ENCODE assay signal across 3 cellular contexts in the genomic region with DNA sequence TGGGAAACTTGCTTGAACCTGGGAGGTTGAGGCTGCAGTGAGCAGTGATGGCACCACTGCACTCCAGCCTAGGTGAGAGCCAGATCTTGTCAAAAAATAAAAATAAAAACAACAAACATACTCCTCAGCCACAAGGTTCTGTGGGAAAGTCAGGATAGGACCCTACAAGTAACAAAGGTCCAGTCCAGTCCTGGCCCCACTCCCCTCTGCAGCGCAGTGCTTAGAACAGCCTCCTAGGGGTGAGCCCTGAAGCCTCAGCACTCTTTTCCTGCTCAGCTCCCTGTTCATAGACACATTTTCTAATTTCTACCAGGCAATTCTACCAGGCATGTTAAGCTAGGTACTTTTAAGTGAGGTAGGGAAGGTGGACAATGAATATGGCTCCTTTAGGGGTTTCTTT.
TF ChIP-seq lines count a peak whose summit lies in the region.

No MANE protein-coding gene starts in this region.

TF ChIP-seq in SK-N-SH treated with all-trans-retinoic acid at 6 μM for 48 hours, 23 proteins besides CTCF, POLR2A, EP300 and RAD21 (continues in another document):
- TF ChIP-seq GLIS3 (CRISPR knock-in tag; IDR thresholded peaks at IDR 0.05) (no peak), SNAI2 (CRISPR knock-in tag; IDR thresholded peaks at IDR 0.05) (no peak), BACH2 (CRISPR knock-in tag; IDR thresholded peaks at IDR 0.05; ENCODE audit: borderline replicate concordance) (no peak), ZNF8 (CRISPR knock-in tag; IDR thresholded peaks at IDR 0.05) (no peak), ZNF565 (CRISPR knock-in tag; conservative IDR thresholded peaks at IDR 0.05; ENCODE audit: low read depth) (no peak), CSDC2 (CRISPR knock-in tag; IDR thresholded peaks at IDR 0.05) (no peak), ZC3H10 (CRISPR knock-in tag; IDR thresholded peaks at IDR 0.05) (no peak), TOX (CRISPR knock-in tag; IDR thresholded peaks at IDR 0.05; ENCODE audit: borderline replicate concordance) (no peak), CSRNP3 (CRISPR knock-in tag; IDR thresholded peaks at IDR 0.05) (no peak), ZNF70 (CRISPR knock-in tag; IDR thresholded peaks at IDR 0.05) (no peak)
- TF ChIP-seq, protein P1, sequence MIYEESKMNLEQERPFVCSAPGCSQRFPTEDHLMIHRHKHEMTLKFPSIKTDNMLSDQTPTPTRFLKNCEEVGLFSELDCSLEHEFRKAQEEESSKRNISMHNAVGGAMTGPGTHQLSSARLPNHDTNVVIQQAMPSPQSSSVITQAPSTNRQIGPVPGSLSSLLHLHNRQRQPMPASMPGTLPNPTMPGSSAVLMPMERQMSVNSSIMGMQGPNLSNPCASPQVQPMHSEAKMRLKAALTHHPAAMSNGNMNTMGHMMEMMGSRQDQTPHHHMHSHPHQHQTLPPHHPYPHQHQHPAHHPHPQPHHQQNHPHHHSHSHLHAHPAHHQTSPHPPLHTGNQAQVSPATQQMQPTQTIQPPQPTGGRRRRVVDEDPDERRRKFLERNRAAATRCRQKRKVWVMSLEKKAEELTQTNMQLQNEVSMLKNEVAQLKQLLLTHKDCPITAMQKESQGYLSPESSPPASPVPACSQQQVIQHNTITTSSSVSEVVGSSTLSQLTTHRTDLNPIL (CRISPR knock-in tag; IDR thresholded peaks at IDR 0.05; ENCODE audit: low read depth) = no peak
- TF ChIP-seq, protein P2, sequence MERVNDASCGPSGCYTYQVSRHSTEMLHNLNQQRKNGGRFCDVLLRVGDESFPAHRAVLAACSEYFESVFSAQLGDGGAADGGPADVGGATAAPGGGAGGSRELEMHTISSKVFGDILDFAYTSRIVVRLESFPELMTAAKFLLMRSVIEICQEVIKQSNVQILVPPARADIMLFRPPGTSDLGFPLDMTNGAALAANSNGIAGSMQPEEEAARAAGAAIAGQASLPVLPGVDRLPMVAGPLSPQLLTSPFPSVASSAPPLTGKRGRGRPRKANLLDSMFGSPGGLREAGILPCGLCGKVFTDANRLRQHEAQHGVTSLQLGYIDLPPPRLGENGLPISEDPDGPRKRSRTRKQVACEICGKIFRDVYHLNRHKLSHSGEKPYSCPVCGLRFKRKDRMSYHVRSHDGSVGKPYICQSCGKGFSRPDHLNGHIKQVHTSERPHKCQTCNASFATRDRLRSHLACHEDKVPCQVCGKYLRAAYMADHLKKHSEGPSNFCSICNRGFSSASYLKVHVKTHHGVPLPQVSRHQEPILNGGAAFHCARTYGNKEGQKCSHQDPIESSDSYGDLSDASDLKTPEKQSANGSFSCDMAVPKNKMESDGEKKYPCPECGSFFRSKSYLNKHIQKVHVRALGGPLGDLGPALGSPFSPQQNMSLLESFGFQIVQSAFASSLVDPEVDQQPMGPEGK (CRISPR knock-in tag; IDR thresholded peaks at IDR 0.05; ENCODE audit: borderline replicate concordance) = no peak

TF ChIP-seq in SK-N-SH, 30 proteins besides CTCF, POLR2A, EP300 and RAD21:
- TF ChIP-seq FOXJ3 (CRISPR knock-in tag; IDR thresholded peaks at IDR 0.05) (no peak), SMC3 (IDR thresholded peaks at IDR 0.05; ENCODE audit: low read depth, low read length) (no peak), TAF1 (IDR thresholded peaks at IDR 0.05; ENCODE audit: borderline replicate concordance, low read depth, low read length) (no peak), CHD2 (IDR thresholded peaks at IDR 0.05; ENCODE audit: low read length, partially characterized antibody) (no peak)
- TF ChIP-seq, protein P3, sequence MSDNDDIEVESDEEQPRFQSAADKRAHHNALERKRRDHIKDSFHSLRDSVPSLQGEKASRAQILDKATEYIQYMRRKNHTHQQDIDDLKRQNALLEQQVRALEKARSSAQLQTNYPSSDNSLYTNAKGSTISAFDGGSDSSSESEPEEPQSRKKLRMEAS (IDR thresholded peaks at IDR 0.05; ENCODE audit: low read depth) = no peak

TF ChIP-seq in GM12878, 131 proteins besides CTCF, POLR2A, EP300 and RAD21:
- 0 out of 2 replicates have a peak, but pooled peaks have one; percentile 38 for TF ChIP-seq POLR2AphosphoS5 (IDR thresholded peaks at IDR 0.05; ENCODE audit: low read length)
- TF ChIP-seq SIX5 (IDR thresholded peaks at IDR 0.05; ENCODE audit: low read depth, low read length, severe bottlenecking) = no peak
